Comparison of ENCODE assay signal across 30 cellular contexts in genomic region chr5:120808135-120808534, GRCh38.
A peak's percentile ranks its signal among the peaks of the same experiment; 100 is the strongest.
DNase-seq lines count a peak whose midpoint lies in the region; ATAC-seq and TF ChIP-seq lines count a peak whose summit lies in the region.
"Had no signal": no experiment of that assay in that cellular context is flagged by ENCODE, and none has a peak within 500 bp of the region (broad histone marks: within the 10 kb centered on the region; RNA-seq: fewer than 3 reads in every experiment).

No MANE protein-coding gene starts in this region.

- H3K36me3 Mint-ChIP-seq in stimulated activated naive B cell treated with anti-CD40 and anti-IgM and Interleukin-4, amounts not matched to agents 10 μg/mL and 1 μg/mL and 100 μg/mL, for 72 hours: no peaks in the 10 kb centered on the region
- H3K36me3 Mint-ChIP-seq: activated naive CD4-positive, alpha-beta T cell treated with anti-CD3 and anti-CD28 coated beads, Interleukin-2, amount 10 ng/mL, durations not matched to agents 7 days and 5 days; CD14-positive monocyte had no signal

- no peak overlapping the region for H3K27ac ChIP-seq in upper lobe of right lung
- H3K27ac ChIP-seq in stomach: no peak overlapping the region
- H3K27ac ChIP-seq: colonic mucosa, lower lobe of right lung, PC-9, skin epidermis, suprapubic skin, upper lobe of left lung had no signal

- no peak overlapping the region for H3K4me3 Mint-ChIP-seq in stimulated activated naive B cell treated with anti-CD40 and anti-IgM and Interleukin-4, amounts not matched to agents 10 μg/mL and 1 μg/mL and 100 μg/mL, for 72 hours
- H3K4me3 Mint-ChIP-seq: activated naive CD4-positive, alpha-beta T cell treated with anti-CD3 and anti-CD28 coated beads, Interleukin-2, amount 10 ng/mL, durations not matched to agents 7 days and 5 days; CD14-positive monocyte; effector memory CD8-positive, alpha-beta T cell; nephron progenitor cell; T-helper 17 cell had no signal

- peak; percentile 27 for ATAC-seq in upper lobe of right lung
- no peak for ATAC-seq in stimulated activated naive B cell treated with anti-CD40 and anti-IgM and Interleukin-4, amounts not matched to agents 10 μg/mL and 1 μg/mL and 100 μg/mL, for 72 hours (replicated peaks)
- ATAC-seq: activated CD4-positive, CD25-positive, alpha-beta regulatory T cell treated with anti-CD3 and anti-CD28 coated beads, Interleukin-2, amount 50 U/mL, for 24 hours; effector memory CD8-positive, alpha-beta T cell; lower lobe of right lung; T-helper 17 cell had no signal

- no peak for TF ChIP-seq EP300 in stomach (IDR thresholded peaks at IDR 0.05)

- H3K27me3 ChIP-seq in upper lobe of right lung: no peaks in the 10 kb centered on the region
- H3K27me3 ChIP-seq in stomach: no peaks in the 10 kb centered on the region
- H3K27me3 ChIP-seq: colonic mucosa, suprapubic skin, upper lobe of left lung had no signal

- H3K4me1 ChIP-seq in upper lobe of right lung: no peaks in the 10 kb centered on the region
- H3K4me1 ChIP-seq in stomach: no peaks in the 10 kb centered on the region
- H3K4me1 ChIP-seq: colonic mucosa, lower lobe of right lung, suprapubic skin, upper lobe of left lung had no signal

- H3K4me1 Mint-ChIP-seq in stimulated activated naive B cell treated with anti-CD40 and anti-IgM and Interleukin-4, amounts not matched to agents 10 μg/mL and 1 μg/mL and 100 μg/mL, for 72 hours: no peaks in the 10 kb centered on the region
- H3K4me1 Mint-ChIP-seq: activated naive CD4-positive, alpha-beta T cell treated with anti-CD3 and anti-CD28 coated beads, Interleukin-2, amount 10 ng/mL, durations not matched to agents 7 days and 5 days; CD14-positive monocyte; nephron progenitor cell; T-helper 17 cell had no signal

- no peak for TF ChIP-seq POLR2A in stomach (IDR thresholded peaks at IDR 0.05)

- H3K27ac Mint-ChIP-seq in stimulated activated naive B cell treated with anti-CD40 and anti-IgM and Interleukin-4, amounts not matched to agents 10 μg/mL and 1 μg/mL and 100 μg/mL, for 72 hours: no peak overlapping the region
- H3K27ac Mint-ChIP-seq: activated naive CD4-positive, alpha-beta T cell treated with anti-CD3 and anti-CD28 coated beads, Interleukin-2, amount 10 ng/mL, durations not matched to agents 7 days and 5 days; CD14-positive monocyte; effector memory CD8-positive, alpha-beta T cell; nephron progenitor cell; T-helper 17 cell had no signal

- H3K36me3 ChIP-seq in upper lobe of right lung (no peaks in the 10 kb centered on the region), stomach (no peaks in the 10 kb centered on the region)
- H3K36me3 ChIP-seq: colonic mucosa, lower lobe of right lung, suprapubic skin, upper lobe of left lung had no signal

- TF ChIP-seq CTCF in upper lobe of right lung (IDR thresholded peaks at IDR 0.05) (no peak), stomach (IDR thresholded peaks at IDR 0.05) (no peak)

- DNase-seq in HS-27A (ENCODE audit: low read depth) (peak; percentile 35), astrocyte of the hippocampus (ENCODE audit: low read depth, low spot score) (peak; percentile 76), kidney glomerular epithelial cell (lab: John Stamatoyannopoulos, UW) (peak; percentile 19), upper lobe of right lung (no peak), stomach (no peak), Ammon's horn (ENCODE audit: low spot score) (no peak)
- DNase-seq in stimulated activated naive B cell treated with anti-CD40 and anti-IgM and Interleukin-4, amounts not matched to agents 10 μg/mL and 1 μg/mL and 100 μg/mL, for 72 hours: no peak
- DNase-seq: activated CD4-positive, alpha-beta T cell treated with anti-CD3 and anti-CD28 coated beads, Interleukin-2, amount 50 U/mL, for 4 hours; activated naive CD4-positive, alpha-beta T cell treated with anti-CD3 and anti-CD28 coated beads, Interleukin-2, amount 10 ng/mL, durations not matched to agents 7 days and 5 days; amygdala; colonic mucosa; effector memory CD8-positive, alpha-beta T cell; GF-D8; GOT3; KG1; kidney; lower lobe of right lung; NCI-H1417 treated with DMSO at 0.1 percent for 48 hours; NCI-H2029 treated with DMSO at 0.1 percent for 48 hours; NCI-H526; nephron progenitor cell; PC-9; retina; stimulated activated naive CD4-positive, alpha-beta T cell; T-helper 17 cell; upper lobe of left lung had no signal

- no peaks in the 10 kb centered on the region for H3K9me3 Mint-ChIP-seq in stimulated activated naive B cell treated with anti-CD40 and anti-IgM and Interleukin-4, amounts not matched to agents 10 μg/mL and 1 μg/mL and 100 μg/mL, for 72 hours
- H3K9me3 Mint-ChIP-seq: activated naive CD4-positive, alpha-beta T cell treated with anti-CD3 and anti-CD28 coated beads, Interleukin-2, amount 10 ng/mL, durations not matched to agents 7 days and 5 days had no signal

- no peaks in the 10 kb centered on the region for H3K27me3 Mint-ChIP-seq in stimulated activated naive B cell treated with anti-CD40 and anti-IgM and Interleukin-4, amounts not matched to agents 10 μg/mL and 1 μg/mL and 100 μg/mL, for 72 hours
- H3K27me3 Mint-ChIP-seq: activated naive CD4-positive, alpha-beta T cell treated with anti-CD3 and anti-CD28 coated beads, Interleukin-2, amount 10 ng/mL, durations not matched to agents 7 days and 5 days; effector memory CD8-positive, alpha-beta T cell; T-helper 17 cell had no signal

- intact Hi-C loops in upper lobe of right lung (cut with DNase I) (no loop called here), stomach (cut with DNase I; ENCODE audit: low total_unique reads) (no loop called here)

- H3K9me3 ChIP-seq in upper lobe of right lung (no peaks in the 10 kb centered on the region), stomach (peaks cover 0 to 9% (median 2%) of the 10 kb centered on the region in 4 donors)
- H3K9me3 ChIP-seq: colonic mucosa, lower lobe of right lung, suprapubic skin, upper lobe of left lung had no signal

- H3K4me3 ChIP-seq in upper lobe of right lung: no peak overlapping the region
- no peak overlapping the region for H3K4me3 ChIP-seq in stomach
- H3K4me3 ChIP-seq: colonic mucosa, lower lobe of right lung, PC-9, skin epidermis, suprapubic skin, upper lobe of left lung had no signal

Comparison
In these comparisons a context has a peak if more than half of its experiments do, and no peak if none do; other contexts are left out.
1. DNase-seq: peak in HS-27A (single experiment), astrocyte of the hippocampus (single experiment) and kidney glomerular epithelial cell (single experiment); none in upper lobe of right lung (single experiment), stimulated activated naive B cell treated with anti-CD40 and anti-IgM and Interleukin-4, amounts not matched to agents 10 μg/mL and 1 μg/mL and 100 μg/mL, for 72 hours (single experiment), stomach (single experiment) and Ammon's horn (single experiment).